28 cellular contexts compared by ENCODE assay signal in genomic region chr11:57771365-57771764, GRCh38. TPM values are rescaled to one million over a fixed set of nuclear protein-coding genes. Genes with fewer than 3 reads are reported as not detected.
"Had no signal": no experiment of that assay in that cellular context is flagged by ENCODE, and none has a peak within 500 bp of the region (broad histone marks: within the 10 kb centered on the region; RNA-seq: fewer than 3 reads in every experiment).

No MANE protein-coding gene starts in this region.

- H3K4me2 ChIP-seq: neural progenitor cell had no signal

- ATAC-seq: activated CD4-positive, CD25-positive, alpha-beta regulatory T cell treated with anti-CD3 and anti-CD28 coated beads, Interleukin-2, amount 50 U/mL, for 24 hours; activated CD8-positive, alpha-beta T cell treated with anti-CD3 and anti-CD28 coated beads, Interleukin-2, amount 10 ng/mL, durations not matched to agents 7 days and 5 days; activated naive CD8-positive, alpha-beta T cell treated with anti-CD3 and anti-CD28 coated beads, Interleukin-2, amount 50 U/mL, for 24 hours; activated T-cell treated with anti-CD3 and anti-CD28 coated beads, Interleukin-2, amount 50 U/mL, for 4 hours; gastrocnemius medialis; left ventricle myocardium superior; mucosa of descending colon; right cardiac atrium had no signal

- DNase-seq: activated CD4-positive, alpha-beta T cell treated with anti-CD3 and anti-CD28 coated beads, Interleukin-2, amount 10 ng/mL, durations not matched to agents 7 days and 5 days; activated CD8-positive, alpha-beta T cell treated with anti-CD3 and anti-CD28 coated beads, Interleukin-2, amount 10 ng/mL, durations not matched to agents 7 days and 5 days; activated naive CD4-positive, alpha-beta T cell treated with anti-CD3 and anti-CD28 coated beads for 36 hours; activated naive CD8-positive, alpha-beta T cell treated with anti-CD3 and anti-CD28 coated beads, Interleukin-2, amount 50 U/mL, for 24 hours; activated T-cell treated with anti-CD3 and anti-CD28 coated beads, Interleukin-2, amount 50 U/mL, for 4 hours; anterior cingulate cortex; brain microvascular endothelial cell; central memory CD4-positive, alpha-beta T cell; colonic mucosa; gastrocnemius medialis; head of caudate nucleus; kidney glomerular epithelial cell; left ventricle myocardium superior; mucosa of descending colon; naive B cell; right cardiac atrium; stimulated activated CD4-positive, alpha-beta T cell treated with anti-CD3 and anti-CD28 coated beads, Interleukin-15, amount 100 ng/mL, for 24 hours; stimulated activated CD4-positive, alpha-beta T cell treated with anti-CD3 and anti-CD28 coated beads, Interleukin-2, amount 100 ng/mL, for 48 hours; T1000 had no signal

- H3K27me3 ChIP-seq: brain microvascular endothelial cell, colonic mucosa, gastrocnemius medialis, neural progenitor cell had no signal

- H3K9ac ChIP-seq: neural progenitor cell had no signal

- H3K36me3 ChIP-seq: brain microvascular endothelial cell, colonic mucosa, gastrocnemius medialis, neural progenitor cell, prostate gland, thoracic aorta had no signal

- H2AFZ ChIP-seq: neural progenitor cell had no signal

- H3K4me3 Mint-ChIP-seq: activated CD4-positive, alpha-beta T cell treated with anti-CD3 and anti-CD28 coated beads, Interleukin-2, amount 10 ng/mL, durations not matched to agents 7 days and 5 days; activated CD8-positive, alpha-beta T cell treated with anti-CD3 and anti-CD28 coated beads, Interleukin-2, amount 10 ng/mL, durations not matched to agents 7 days and 5 days; activated naive CD4-positive, alpha-beta T cell treated with anti-CD3 and anti-CD28 coated beads for 36 hours; activated naive CD8-positive, alpha-beta T cell treated with anti-CD3 and anti-CD28 coated beads, Interleukin-2, amount 50 U/mL, for 24 hours; activated T-cell treated with anti-CD3 and anti-CD28 coated beads, Interleukin-2, amount 50 U/mL, for 4 hours; neural progenitor cell had no signal

- H3K9me3 ChIP-seq: colonic mucosa, gastrocnemius medialis, mucosa of descending colon, prostate gland, thoracic aorta had no signal

- H3K9me3 Mint-ChIP-seq: activated CD4-positive, alpha-beta T cell treated with anti-CD3 and anti-CD28 coated beads, Interleukin-2, amount 10 ng/mL, durations not matched to agents 7 days and 5 days; activated naive CD4-positive, alpha-beta T cell treated with anti-CD3 and anti-CD28 coated beads for 36 hours; activated naive CD8-positive, alpha-beta T cell treated with anti-CD3 and anti-CD28 coated beads, Interleukin-2, amount 50 U/mL, for 24 hours; activated T-cell treated with anti-CD3 and anti-CD28 coated beads, Interleukin-2, amount 50 U/mL, for 4 hours had no signal

- H3K4me3 ChIP-seq: colonic mucosa, gastrocnemius medialis, mucosa of descending colon, neural progenitor cell, prostate gland, skin epidermis, thoracic aorta had no signal

- H3K27ac Mint-ChIP-seq: activated CD4-positive, alpha-beta T cell treated with anti-CD3 and anti-CD28 coated beads, Interleukin-2, amount 10 ng/mL, durations not matched to agents 7 days and 5 days; activated CD8-positive, alpha-beta T cell treated with anti-CD3 and anti-CD28 coated beads, Interleukin-2, amount 10 ng/mL, durations not matched to agents 7 days and 5 days; activated naive CD4-positive, alpha-beta T cell treated with anti-CD3 and anti-CD28 coated beads for 36 hours; activated naive CD8-positive, alpha-beta T cell treated with anti-CD3 and anti-CD28 coated beads, Interleukin-2, amount 50 U/mL, for 24 hours; neural progenitor cell had no signal

- H3K27ac ChIP-seq: brain microvascular endothelial cell, colonic mucosa, neural progenitor cell, prostate gland, thoracic aorta had no signal

- FAIRE-seq: endometrium, urothelium cell line had no signal

- H3K27me3 Mint-ChIP-seq: activated CD4-positive, alpha-beta T cell treated with anti-CD3 and anti-CD28 coated beads, Interleukin-2, amount 10 ng/mL, durations not matched to agents 7 days and 5 days; activated naive CD8-positive, alpha-beta T cell treated with anti-CD3 and anti-CD28 coated beads, Interleukin-2, amount 50 U/mL, for 24 hours; naive B cell had no signal

RNA-seq across cellular contexts. Expression of gene BTBD18, which starts 19.7 kb away (rescaled TPM):
- total RNA-seq: activated CD4-positive, alpha-beta T cell treated with anti-CD3 and anti-CD28 coated beads, Interleukin-2, amount 10 ng/mL, durations not matched to agents 7 days and 5 days; activated CD8-positive, alpha-beta T cell treated with anti-CD3 and anti-CD28 coated beads, Interleukin-2, amount 10 ng/mL, durations not matched to agents 7 days and 5 days; activated naive CD4-positive, alpha-beta T cell treated with anti-CD3 and anti-CD28 coated beads for 36 hours; activated T-cell treated with anti-CD3 and anti-CD28 coated beads, Interleukin-2, amount 50 U/mL, for 4 hours; colonic mucosa; gastrocnemius medialis; left ventricle myocardium superior; mucosa of descending colon; osteoblast; right cardiac atrium; T-helper 1 cell treated with Interleukin-12 subunit alpha and Interleukin-12 subunit beta and Interleukin-4 antibody, amounts not matched to agents 30 ng/mL and 1 ng/mL, for 36 hours; thoracic aorta had no signal
